Comparison of ENCODE assay signal across 1 cellular context in the genomic region with DNA sequence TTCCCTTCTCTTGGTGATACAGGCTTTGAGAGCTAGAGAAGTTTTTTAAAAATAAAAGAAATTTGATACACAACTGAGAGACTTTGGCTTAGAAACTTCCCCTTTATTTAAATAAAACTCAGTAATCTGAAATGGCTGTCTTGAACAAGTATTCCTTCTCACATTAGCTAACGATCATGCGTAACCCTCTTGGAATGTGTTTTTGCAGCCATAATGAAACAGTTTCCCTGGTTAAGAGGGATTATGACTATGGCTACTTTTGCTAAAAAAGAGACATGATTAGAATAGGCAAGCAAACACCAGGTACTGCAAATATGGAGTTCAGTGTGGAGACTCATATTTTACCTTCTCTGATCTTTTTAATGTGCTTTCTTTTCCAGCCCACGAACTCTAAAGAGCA.
TF ChIP-seq lines count a peak whose summit lies in the region.

No MANE protein-coding gene starts in this region.

TF ChIP-seq in SK-N-SH, 30 proteins besides CTCF, POLR2A, EP300 and RAD21:
- TF ChIP-seq, protein P1, sequence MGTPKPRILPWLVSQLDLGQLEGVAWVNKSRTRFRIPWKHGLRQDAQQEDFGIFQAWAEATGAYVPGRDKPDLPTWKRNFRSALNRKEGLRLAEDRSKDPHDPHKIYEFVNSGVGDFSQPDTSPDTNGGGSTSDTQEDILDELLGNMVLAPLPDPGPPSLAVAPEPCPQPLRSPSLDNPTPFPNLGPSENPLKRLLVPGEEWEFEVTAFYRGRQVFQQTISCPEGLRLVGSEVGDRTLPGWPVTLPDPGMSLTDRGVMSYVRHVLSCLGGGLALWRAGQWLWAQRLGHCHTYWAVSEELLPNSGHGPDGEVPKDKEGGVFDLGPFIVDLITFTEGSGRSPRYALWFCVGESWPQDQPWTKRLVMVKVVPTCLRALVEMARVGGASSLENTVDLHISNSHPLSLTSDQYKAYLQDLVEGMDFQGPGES (IDR thresholded peaks at IDR 0.05; ENCODE audit: low read depth, low read length): no peak
- TF ChIP-seq POLR2AphosphoS5 (IDR thresholded peaks at IDR 0.05; ENCODE audit: low read depth, low read length) (no peak), FOXJ3 (CRISPR knock-in tag; IDR thresholded peaks at IDR 0.05) (no peak), MEF2A (IDR thresholded peaks at IDR 0.05; ENCODE audit: borderline replicate concordance, low read depth) (no peak), TCF12 (IDR thresholded peaks at IDR 0.05) (no peak), FOXM1 (IDR thresholded peaks at IDR 0.05; ENCODE audit: low read depth) (no peak), TAF1 (IDR thresholded peaks at IDR 0.05; ENCODE audit: borderline replicate concordance, low read depth, low read length) (no peak), JUND (IDR thresholded peaks at IDR 0.05) (no peak), GATA2 (CRISPR knock-in tag; IDR thresholded peaks at IDR 0.05) (no peak), CHD2 (IDR thresholded peaks at IDR 0.05; ENCODE audit: low read length, partially characterized antibody) (no peak), TEAD4 (IDR thresholded peaks at IDR 0.05; ENCODE audit: borderline replicate concordance, insufficient read depth) (no peak), RXRA (IDR thresholded peaks at IDR 0.05; ENCODE audit: borderline replicate concordance, low read depth) (no peak), NRF1 (IDR thresholded peaks at IDR 0.05; ENCODE audit: low read depth, low read length) (no peak), ELF1 (IDR thresholded peaks at IDR 0.05) (no peak), RFX5 (IDR thresholded peaks at IDR 0.05; ENCODE audit: low read length) (no peak)
- TF ChIP-seq, protein P2, sequence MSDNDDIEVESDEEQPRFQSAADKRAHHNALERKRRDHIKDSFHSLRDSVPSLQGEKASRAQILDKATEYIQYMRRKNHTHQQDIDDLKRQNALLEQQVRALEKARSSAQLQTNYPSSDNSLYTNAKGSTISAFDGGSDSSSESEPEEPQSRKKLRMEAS (IDR thresholded peaks at IDR 0.05; ENCODE audit: low read depth): no peak
- TF ChIP-seq, protein P3, sequence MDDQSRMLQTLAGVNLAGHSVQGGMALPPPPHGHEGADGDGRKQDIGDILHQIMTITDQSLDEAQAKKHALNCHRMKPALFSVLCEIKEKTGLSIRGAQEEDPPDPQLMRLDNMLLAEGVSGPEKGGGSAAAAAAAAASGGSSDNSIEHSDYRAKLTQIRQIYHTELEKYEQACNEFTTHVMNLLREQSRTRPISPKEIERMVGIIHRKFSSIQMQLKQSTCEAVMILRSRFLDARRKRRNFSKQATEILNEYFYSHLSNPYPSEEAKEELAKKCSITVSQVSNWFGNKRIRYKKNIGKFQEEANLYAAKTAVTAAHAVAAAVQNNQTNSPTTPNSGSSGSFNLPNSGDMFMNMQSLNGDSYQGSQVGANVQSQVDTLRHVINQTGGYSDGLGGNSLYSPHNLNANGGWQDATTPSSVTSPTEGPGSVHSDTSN (IDR thresholded peaks at IDR 0.05): no peak
- TF ChIP-seq, protein P4, sequence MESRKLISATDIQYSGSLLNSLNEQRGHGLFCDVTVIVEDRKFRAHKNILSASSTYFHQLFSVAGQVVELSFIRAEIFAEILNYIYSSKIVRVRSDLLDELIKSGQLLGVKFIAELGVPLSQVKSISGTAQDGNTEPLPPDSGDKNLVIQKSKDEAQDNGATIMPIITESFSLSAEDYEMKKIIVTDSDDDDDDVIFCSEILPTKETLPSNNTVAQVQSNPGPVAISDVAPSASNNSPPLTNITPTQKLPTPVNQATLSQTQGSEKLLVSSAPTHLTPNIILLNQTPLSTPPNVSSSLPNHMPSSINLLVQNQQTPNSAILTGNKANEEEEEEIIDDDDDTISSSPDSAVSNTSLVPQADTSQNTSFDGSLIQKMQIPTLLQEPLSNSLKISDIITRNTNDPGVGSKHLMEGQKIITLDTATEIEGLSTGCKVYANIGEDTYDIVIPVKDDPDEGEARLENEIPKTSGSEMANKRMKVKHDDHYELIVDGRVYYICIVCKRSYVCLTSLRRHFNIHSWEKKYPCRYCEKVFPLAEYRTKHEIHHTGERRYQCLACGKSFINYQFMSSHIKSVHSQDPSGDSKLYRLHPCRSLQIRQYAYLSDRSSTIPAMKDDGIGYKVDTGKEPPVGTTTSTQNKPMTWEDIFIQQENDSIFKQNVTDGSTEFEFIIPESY (IDR thresholded peaks at IDR 0.05; ENCODE audit: borderline replicate concordance, low read depth): no peak
